Comparison of ENCODE assay signal across 17 cellular contexts in the genomic region with DNA sequence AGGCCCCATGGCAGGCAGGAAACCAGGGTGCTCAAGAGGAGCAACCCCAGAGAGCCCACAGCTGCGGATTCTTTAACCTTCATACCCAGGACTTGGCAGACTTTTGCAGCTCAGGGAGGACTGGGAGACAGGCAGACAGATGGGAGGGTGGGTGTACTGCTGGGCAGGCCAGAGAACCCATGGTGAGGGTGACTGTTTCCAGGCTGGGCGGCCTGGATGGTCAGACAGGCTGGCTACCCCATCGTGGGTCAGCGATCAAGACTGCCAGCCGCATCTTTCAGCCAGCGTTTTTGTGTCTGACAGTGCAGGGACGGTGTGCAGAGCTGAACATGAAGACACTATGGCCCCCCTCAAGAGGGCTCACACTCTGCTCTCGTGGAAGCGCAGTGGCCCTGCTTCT.
A peak's percentile ranks its signal among the peaks of the same experiment; 100 is the strongest.
DNase-seq lines count a peak whose midpoint lies in the region; ATAC-seq and TF ChIP-seq lines count a peak whose summit lies in the region.
"Had no signal": no experiment of that assay in that cellular context is flagged by ENCODE, and none has a peak within 500 bp of the region (broad histone marks: within the 10 kb centered on the region; RNA-seq: fewer than 3 reads in every experiment).

No MANE protein-coding gene starts in this region.

- no peaks in the 10 kb centered on the region for H3K9me3 Mint-ChIP-seq in activated T-cell treated with anti-CD3 and anti-CD28 coated beads, Interleukin-2, amount 50 U/mL, for 72 hours
- H3K9me3 Mint-ChIP-seq: CD8-positive, alpha-beta memory T cell; HFFc6 had no signal

- in situ Hi-C loops in GM13977 (cut with MboI; ENCODE audit: low pct_unique_long_range_greater_than_20kb, low sequenced_read_pairs, unreplicated experiment): no loop called here

- H3K27me3 Mint-ChIP-seq in activated T-cell treated with anti-CD3 and anti-CD28 coated beads, Interleukin-2, amount 50 U/mL, for 72 hours (ENCODE audit: low read depth): peaks cover 4% of the 10 kb centered on the region
- H3K27me3 Mint-ChIP-seq: CD4-positive, CD25-positive, alpha-beta regulatory T cell had no signal

- H3K27ac Mint-ChIP-seq in activated T-cell treated with anti-CD3 and anti-CD28 coated beads, Interleukin-2, amount 50 U/mL, for 72 hours: no peak overlapping the region
- H3K27ac Mint-ChIP-seq: CD8-positive, alpha-beta memory T cell; GM23338; HFFc6 had no signal

- no peak for ATAC-seq in activated T-cell treated with anti-CD3 and anti-CD28 coated beads, Interleukin-2, amount 50 U/mL, for 72 hours (replicated peaks in 1 of 2)
- ATAC-seq in HG03095 (IDR thresholded peaks at IDR 0.05; ENCODE audit: unreplicated experiment): no peak
- ATAC-seq: GM23338, HCT116 had no signal

- no peak overlapping the region for H3K4me3 Mint-ChIP-seq in activated T-cell treated with anti-CD3 and anti-CD28 coated beads, Interleukin-2, amount 50 U/mL, for 72 hours
- H3K4me3 Mint-ChIP-seq: CD4-positive, CD25-positive, alpha-beta regulatory T cell; CD8-positive, alpha-beta memory T cell; GM23338; HFFc6 had no signal

- peak; percentile 2 for DNase-seq in GM03348 (ENCODE audit: low spot score)
- peak; percentile 1 for DNase-seq in GM13977 (ENCODE audit: low spot score)
- peak; percentile 49 for DNase-seq in islet precursor cell
- DNase-seq in mesenteric fat pad (ENCODE audit: low spot score): peak; percentile 74
- DNase-seq in activated T-cell treated with anti-CD3 and anti-CD28 coated beads, Interleukin-2, amount 50 U/mL, for 72 hours: no peak
- DNase-seq in inferior parietal cortex (ENCODE audit: extremely low spot score): no peak
- DNase-seq: ACHN; BE2C; C1 segment of cervical spinal cord; CD4-positive, CD25-positive, alpha-beta regulatory T cell; CD8-positive, alpha-beta memory T cell; COR-L47; DMS 273 treated with DMSO at 0.1 percent for 48 hours; HFFc6 had no signal

- H3K4me1 Mint-ChIP-seq in activated T-cell treated with anti-CD3 and anti-CD28 coated beads, Interleukin-2, amount 50 U/mL, for 72 hours (ENCODE audit: low read depth): no peaks in the 10 kb centered on the region
- H3K4me1 Mint-ChIP-seq: CD4-positive, CD25-positive, alpha-beta regulatory T cell; CD8-positive, alpha-beta memory T cell had no signal

- TF ChIP-seq CTCF in GM13977 (IDR thresholded peaks at IDR 0.05; ENCODE audit: extremely low read depth, insufficient read depth, missing control alignments): no peak

- H3K36me3 Mint-ChIP-seq in activated T-cell treated with anti-CD3 and anti-CD28 coated beads, Interleukin-2, amount 50 U/mL, for 72 hours (ENCODE audit: insufficient read depth in 2 of 2): no peaks in the 10 kb centered on the region
- H3K36me3 Mint-ChIP-seq: CD4-positive, CD25-positive, alpha-beta regulatory T cell; CD8-positive, alpha-beta memory T cell had no signal

Comparison
In these comparisons a context has a peak if more than half of its experiments do, and no peak if none do; other contexts are left out.
1. DNase-seq: peak in GM03348 (single experiment), GM13977 (single experiment), islet precursor cell (single experiment) and mesenteric fat pad (single experiment); none in activated T-cell treated with anti-CD3 and anti-CD28 coated beads, Interleukin-2, amount 50 U/mL, for 72 hours (0 of 2) and inferior parietal cortex (single experiment).